In the genomic region with DNA sequence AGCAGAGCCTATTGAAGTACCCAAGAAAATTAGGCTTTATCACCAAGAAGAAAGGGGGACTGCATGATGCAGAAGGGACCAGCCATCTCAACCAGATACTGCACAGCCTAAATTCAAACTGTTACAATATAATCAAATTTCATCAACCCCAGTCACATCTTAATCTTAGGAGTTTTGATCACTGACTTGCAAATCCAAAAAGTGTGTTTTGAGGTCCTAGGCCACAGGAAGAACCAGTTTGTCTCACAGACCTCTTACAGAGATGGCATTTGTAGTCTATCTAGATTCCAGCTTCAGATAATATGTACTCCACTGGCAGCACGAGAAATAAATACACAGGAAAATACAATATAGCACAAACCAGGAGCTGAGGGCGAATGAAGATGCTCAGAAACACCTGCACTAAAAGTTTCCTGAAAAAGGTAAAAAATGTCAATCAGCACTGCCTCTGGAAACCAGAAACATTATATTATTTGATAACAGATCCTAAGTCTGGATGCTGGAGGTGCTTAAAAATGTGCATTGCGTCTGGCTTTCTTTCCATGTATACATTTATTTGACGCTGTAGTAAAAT, we compare ENCODE assay signal across 8 cellular contexts. TPM values are rescaled to one million over a fixed set of nuclear protein-coding genes. Genes with fewer than 3 reads are reported as not detected.
DNase-seq lines count a peak whose midpoint lies in the region; ATAC-seq, FAIRE-seq and TF ChIP-seq lines count a peak whose summit lies in the region.

No MANE protein-coding gene starts in this region.

- no peaks in the 10 kb centered on the region for H4K20me1 ChIP-seq in IMR-90 (ENCODE audit: insufficient read depth, low read length)
- H4K20me1 ChIP-seq in K562 (replicated peaks; ENCODE audit: control insufficient read depth, insufficient read depth, low read length): no peaks in the 10 kb centered on the region
- no peaks in the 10 kb centered on the region for H4K20me1 ChIP-seq in GM23338 (replicated peaks; ENCODE audit: insufficient read depth)

- dilution Hi-C loops in IMR-90 (cut with HindIII; ENCODE audit: low sequenced_read_pairs, unreplicated experiment): no loop called here

- H2AK9ac ChIP-seq in IMR-90 (replicated peaks; ENCODE audit: low read depth, low read length, poor library complexity): no peak overlapping the region

- DNase-seq in A549 (ENCODE audit: low read depth in 1 of 2, low spot score in 1 of 2) (no peak), IMR-90 (no peak), K562 (ENCODE audit: extremely low read depth in 1 of 4, low spot score in 3 of 4) (no peak), iPS-NIHi11 (ENCODE audit: low spot score) (no peak), epidermal melanocyte (ENCODE audit: insufficient read length, low spot score) (no peak), GM23338 (ENCODE audit: low spot score) (no peak), NOMO-1 treated with dmso at 0.1 percent for 144 hours (lab: John Stamatoyannopoulos, UW; ENCODE audit: unreplicated experiment) (no peak)

- no peak for TF ChIP-seq RAD21 in A549 (conservative IDR thresholded peaks at IDR 0.05 in 1 of 2, IDR thresholded peaks at IDR 0.05 in 1 of 2)
- TF ChIP-seq RAD21 in IMR-90 (IDR thresholded peaks at IDR 0.05; ENCODE audit: low read length): no peak
- TF ChIP-seq RAD21 in K562 (CRISPR knock-in tag; conservative IDR thresholded peaks at IDR 0.05 in 1 of 2, IDR thresholded peaks at IDR 0.05 in 1 of 2): no peak

- peak overlapping the region; percentile 57; the same call in 1 of the 2 replicates for H3K18ac ChIP-seq in IMR-90 (ENCODE audit: low read depth, low read length)

- no peak overlapping the region for H3K27ac Mint-ChIP-seq in GM23338

- no peak overlapping the region for H3K4me3 Mint-ChIP-seq in GM23338

- peaks cover 5% of the 10 kb centered on the region for H3K9me3 Mint-ChIP-seq in GM23338

- no peak for TF ChIP-seq EP300 in A549 (IDR thresholded peaks at IDR 0.05)
- TF ChIP-seq EP300 in K562 (IDR thresholded peaks at IDR 0.05; ENCODE audit: low read length): no peak

- H3K23ac ChIP-seq in IMR-90 (ENCODE audit: low read depth, low read length): peak overlapping the region; percentile 57; the same call in 1 of the 2 replicates

- peak overlapping the region; percentile 75 to 83 for H3K27ac ChIP-seq in A549
- peak overlapping the region; percentile 41; the same call in 1 of the 2 replicates for H3K27ac ChIP-seq in IMR-90 (ENCODE audit: insufficient read depth, low read length)
- peak overlapping the region; percentile 42; the same call in 2 of the 3 replicates for H3K27ac ChIP-seq in K562 (ENCODE audit: extremely low read depth, low read depth, low read length)
- H3K27ac ChIP-seq in muscle layer of duodenum (ENCODE audit: low read length): peak overlapping the region; percentile 99
- no peak overlapping the region for H3K27ac ChIP-seq in GM23338 (ENCODE audit: low read depth)

- peak overlapping the region; percentile 73 for H2BK5ac ChIP-seq in IMR-90 (ENCODE audit: low read depth, low read length, poor library complexity, severe bottlenecking)

- no TSS peak for BruUV-seq in IMR-90 (replicated peaks; lab: Mats Ljungman, UMichigan)
- no TSS peak for BruUV-seq in K562 (replicated peaks; lab: Mats Ljungman, UMichigan)

- H3K4me3 ChIP-seq in A549: peak overlapping the region; percentile 47
- H3K4me3 ChIP-seq in IMR-90 (ENCODE audit: insufficient read depth, low read depth, low read length): peak overlapping the region; percentile 99; the same call in 1 of the 2 replicates
- H3K4me3 ChIP-seq in K562: peak overlapping the region; percentile 22; the same call in 1 of the 2 replicates
- peak overlapping the region; percentile 84 to 98 for H3K4me3 ChIP-seq in muscle layer of duodenum (ENCODE audit: low read depth in 1 of 2, low read length in 2 of 2)
- no peak overlapping the region for H3K4me3 ChIP-seq in GM23338

- ATAC-seq in A549 (peak in 1 of 2 experiments; percentile 17; a peak in 1 of 6 replicates), IMR-90 (ENCODE audit: low read depth) (no peak), K562 (peak; percentile 6; the same call in 2 of the 3 replicates), GM23338 (no peak)

- no peaks in the 10 kb centered on the region for H3F3A ChIP-seq in GM23338 (replicated peaks; ENCODE audit: low read depth)

- H3K9ac ChIP-seq in IMR-90 (ENCODE audit: low read depth, low read length) (peak overlapping the region; percentile 69; the same call in 1 of the 2 replicates), K562 (ENCODE audit: insufficient read depth in 1 of 2, low read depth in 2 of 2, low read length in 2 of 2) (peak overlapping the region in 1 of 2 experiments; percentile 28; a peak in 2 of 4 replicates)

- peak overlapping the region; percentile 36; the same call in 1 of the 3 replicates for H2BK15ac ChIP-seq in IMR-90 (ENCODE audit: low read depth, low read length)

- no peak overlapping the region; the same call in 1 of the 2 replicates for H2AK5ac ChIP-seq in IMR-90 (ENCODE audit: low read depth, low read length)

- H3K4ac ChIP-seq in IMR-90 (ENCODE audit: low read depth, low read length): peak overlapping the region; percentile 5; the same call in 1 of the 2 replicates

- no peak for TF ChIP-seq POLR2A in A549 (IDR thresholded peaks at IDR 0.05; ENCODE audit: low read length)
- no peak for TF ChIP-seq POLR2A in IMR-90 (IDR thresholded peaks at IDR 0.05; ENCODE audit: low read depth, low read length)
- no peak for TF ChIP-seq POLR2A in K562 (conservative IDR thresholded peaks at IDR 0.05)

- peak overlapping the region; percentile 5; the same call in 1 of the 2 replicates for H3K56ac ChIP-seq in IMR-90 (ENCODE audit: extremely low read depth, insufficient read depth, low read length)

- H3K4me1 Mint-ChIP-seq in GM23338: no peaks in the 10 kb centered on the region

- H3K79me1 ChIP-seq in IMR-90 (ENCODE audit: low read depth in 1 of 2, low read length in 2 of 2): peaks cover 0 to 3% of the 10 kb centered on the region in 2 experiments; a peak in 1 of 4 replicates

- H3K9me1 ChIP-seq in IMR-90 (ENCODE audit: insufficient read depth, low read length) (peaks cover 2% of the 10 kb centered on the region; the same call in 1 of the 2 replicates), K562 (ENCODE audit: control insufficient read depth, insufficient read depth, low read length) (no peaks in the 10 kb centered on the region)

- peak overlapping the region; percentile 31; the same call in 1 of the 2 replicates for H2BK20ac ChIP-seq in IMR-90 (ENCODE audit: low read depth, low read length)

- peak overlapping the region; percentile 79 for H3K4me2 ChIP-seq in A549
- H3K4me2 ChIP-seq in IMR-90 (ENCODE audit: low read depth, low read length): peak overlapping the region; percentile 96
- peak overlapping the region; percentile 64 for H3K4me2 ChIP-seq in K562 (ENCODE audit: insufficient read depth, low read length)
- H3K4me2 ChIP-seq in GM23338: no peak overlapping the region

- no peaks in the 10 kb centered on the region for H3K27me3 Mint-ChIP-seq in GM23338 (ENCODE audit: insufficient read depth, low read depth, poor library complexity)

- H4K91ac ChIP-seq in IMR-90 (ENCODE audit: insufficient read depth, low read depth, low read length): peak overlapping the region; percentile 54

- no peak overlapping the region for H2AFZ ChIP-seq in IMR-90 (replicated peaks; ENCODE audit: low read length, poor library complexity)
- peak overlapping the region; percentile 88 for H2AFZ ChIP-seq in K562 (ENCODE audit: low read depth, low read length)
- H2AFZ ChIP-seq in GM23338: no peak overlapping the region

- H3K4me1 ChIP-seq in A549: peaks cover 11% of the 10 kb centered on the region; the same call in 1 of the 3 replicates
- peaks cover 3% of the 10 kb centered on the region for H3K4me1 ChIP-seq in IMR-90 (ENCODE audit: control insufficient read depth, insufficient read depth, low read length)
- H3K4me1 ChIP-seq in K562 (replicated peaks in 1 of 2; ENCODE audit: control insufficient read depth in 2 of 2, insufficient read depth in 2 of 2, low read length in 2 of 2): peaks cover 5 to 35% of the 10 kb centered on the region in 2 experiments; a peak in 3 of 5 replicates
- H3K4me1 ChIP-seq in muscle layer of duodenum (ENCODE audit: control insufficient read depth in 1 of 2, insufficient read depth in 2 of 2, low read length in 2 of 2): peaks cover 8 to 10% of the 10 kb centered on the region in 2 donors
- no peaks in the 10 kb centered on the region for H3K4me1 ChIP-seq in GM23338 (ENCODE audit: insufficient read depth)

- H3K9me3 ChIP-seq in A549: no peaks in the 10 kb centered on the region
- no peaks in the 10 kb centered on the region for H3K9me3 ChIP-seq in IMR-90 (ENCODE audit: control insufficient read depth, insufficient read depth, low read length)
- H3K9me3 ChIP-seq in K562 (replicated peaks; ENCODE audit: control insufficient read depth, insufficient read depth, low read depth, low read length): no peaks in the 10 kb centered on the region
- H3K9me3 ChIP-seq in muscle layer of duodenum (ENCODE audit: control insufficient read depth in 1 of 2, low read length in 2 of 2): no peaks in the 10 kb centered on the region

- no peaks in the 10 kb centered on the region for H3K79me2 ChIP-seq in K562 (ENCODE audit: control insufficient read depth, insufficient read depth, low read length)
- H3K79me2 ChIP-seq in GM23338 (replicated peaks; ENCODE audit: insufficient read depth): no peaks in the 10 kb centered on the region

- peaks cover 4% of the 10 kb centered on the region for H3K36me3 Mint-ChIP-seq in GM23338 (ENCODE audit: low read depth)

- CTCF ChIA-PET in A549 (lab: Yijun Ruan, JAX) (no interaction called here), IMR-90 (lab: Yijun Ruan, JAX) (no interaction called here), K562 (lab: Yijun Ruan, JAX; ENCODE audit: low intra/inter-chr PET ratio) (no interaction called here)

- H3K27me3 ChIP-seq in IMR-90 (ENCODE audit: control insufficient read depth, insufficient read depth, low read length): no peaks in the 10 kb centered on the region
- H3K27me3 ChIP-seq in K562 (ENCODE audit: control insufficient read depth in 2 of 2, insufficient read depth in 2 of 2, low read length in 2 of 2): no peaks in the 10 kb centered on the region
- H3K27me3 ChIP-seq in muscle layer of duodenum (ENCODE audit: low read depth, low read length): no peaks in the 10 kb centered on the region
- no peaks in the 10 kb centered on the region for H3K27me3 ChIP-seq in GM23338 (ENCODE audit: insufficient read depth)

- peak overlapping the region; percentile 82 for H3K14ac ChIP-seq in IMR-90 (replicated peaks; ENCODE audit: low read depth, low read length)

- peaks cover 2% of the 10 kb centered on the region; the same call in 1 of the 2 replicates for H3K36me3 ChIP-seq in IMR-90 (ENCODE audit: control insufficient read depth, insufficient read depth, low read length)
- H3K36me3 ChIP-seq in K562 (ENCODE audit: control insufficient read depth, insufficient read depth, low read length): no peaks in the 10 kb centered on the region
- peaks cover 0 to 5% of the 10 kb centered on the region in 2 donors for H3K36me3 ChIP-seq in muscle layer of duodenum (ENCODE audit: control insufficient read depth in 1 of 2, insufficient read depth in 2 of 2, low read length in 2 of 2)
- H3K36me3 ChIP-seq in GM23338 (ENCODE audit: insufficient read depth): no peaks in the 10 kb centered on the region

- intact Hi-C loops in IMR-90 (cut with micrococcal nuclease) (loop anchor here (1.0 kb wide), 1 partner anchor 41 kb away; no protein-coding TSS in a partner anchor), K562 (cut with micrococcal nuclease) (no loop called here)

- WGBS in A549 (ENCODE audit: missing lambda C conversion rate): 30% methylated on average over 4 of the region's 4 CpGs
- WGBS in IMR-90 (ENCODE audit: extremely low coverage in 2 of 2, insufficient read length in 1 of 2), 2 experiments: no CpG with 5 or more reads among the region's 4 CpGs
- 8% methylated on average over 4 of the region's 4 CpGs for WGBS in K562 (ENCODE audit: insufficient coverage, low coverage, missing lambda C conversion rate)

- H2BK120ac ChIP-seq in IMR-90 (ENCODE audit: low read depth, low read length): peak overlapping the region; percentile 83

- TF ChIP-seq CTCF in A549 (IDR thresholded peaks at IDR 0.05): no peak
- no peak for TF ChIP-seq CTCF in IMR-90 (conservative IDR thresholded peaks at IDR 0.05; ENCODE audit: low read depth, low read length)
- TF ChIP-seq CTCF in K562 (IDR thresholded peaks at IDR 0.05 in 2 of 3, conservative IDR thresholded peaks at IDR 0.05 in 1 of 3; ENCODE audit: insufficient read depth in 2 of 3, low read depth in 1 of 3, low read length in 3 of 3): no peak
- no peak for TF ChIP-seq CTCF in GM23338 (conservative IDR thresholded peaks at IDR 0.05; ENCODE audit: low read depth in 2 of 2)

- H3K9me2 ChIP-seq in GM23338 (ENCODE audit: insufficient read depth): peaks cover 4% of the 10 kb centered on the region; the same call in 1 of the 2 replicates

- H4K8ac ChIP-seq in IMR-90 (ENCODE audit: low read depth in 2 of 2, low read length in 2 of 2): peak overlapping the region; percentile 84 to 92

- H4K5ac ChIP-seq in IMR-90 (ENCODE audit: low read depth, low read length): peak overlapping the region; percentile 96

- no peak for FAIRE-seq in A549 (lab: Jason Lieb, UNC)
- no peak for FAIRE-seq in K562 (lab: Jason Lieb, UNC)

- POLR2A ChIA-PET in A549 (lab: Yijun Ruan, JAX) (no interaction called here), IMR-90 (lab: Charles Lee; ENCODE audit: unreplicated experiment) (no interaction called here), K562 (lab: Yijun Ruan, JAX) (interaction anchor here (0.7 to 1.4 kb wide), 3 partner anchors 8 to 233 kb away, joined by 3 read pairs; no protein-coding TSS in a partner anchor)

- in situ Hi-C loops in IMR-90 (cut with MboI; ENCODE audit: low sequenced_read_pairs) (no loop called here), K562 (cut with MboI) (no loop called here)

RNA-seq across cellular contexts. Expression of a gene that starts 0.7 kb away (rescaled TPM):
- polyA plus RNA-seq in A549 (2011; rRNA removed): 2.7 and 3.9 TPM in 2 replicates
- polyA plus RNA-seq in A549 (2012; cell fraction: cytosol; rRNA removed): 0.59 and 0.71 TPM in 2 replicates
- 2.4 TPM in 2 replicates for polyA plus RNA-seq in A549 (2012; cell fraction: nucleus; rRNA removed)
- polyA plus RNA-seq in A549 (2017; fragmentation: RNase III; extraction: RNeasy Plus Mini Kit Qiagen cat#74134 plus additional on column Dnase treatment): 1.5 to 1.9 TPM (median 1.6 TPM) in 3 replicates
- polyA minus RNA-seq in A549 (2011; rRNA and poly(A)+ RNA removed): 2.1 and 4.1 TPM in 2 replicates
- 14.4 and 15.8 TPM in 2 replicates for total RNA-seq in IMR-90 (2012; rRNA removed)
- 12.4 and 14.8 TPM in 2 replicates for polyA plus RNA-seq in IMR-90 (2012; rRNA removed)
- 6.3 and 10.8 TPM in 2 replicates for polyA plus RNA-seq in IMR-90 (2012; cell fraction: cytosol; rRNA removed)
- polyA plus RNA-seq in IMR-90 (2012; cell fraction: nucleus; rRNA removed; ENCODE audit: low replicate concordance): 13.9 and 51.5 TPM in 2 replicates
- 19.6 and 24.0 TPM in 2 replicates for total RNA-seq in K562 (2011; cell fraction: chromatin; rRNA removed; ENCODE audit: low replicate concordance)
- 4.6 and 4.8 TPM in 2 replicates for total RNA-seq in K562 (2011; cell fraction: nucleolus; rRNA removed)
- total RNA-seq in K562 (2011; cell fraction: nucleoplasm; rRNA removed): 16.4 and 24.1 TPM in 2 replicates
- 0.45 and 1.0 TPM in 2 replicates for total RNA-seq in K562 (2014; rRNA removed)
- 1.2 and 1.4 TPM in 2 replicates for total RNA-seq in K562 (2014; rRNA removed; fragmentation: Illumina TruSeq; extraction: Trizol)
- total RNA-seq in K562 (2015; rRNA removed; fragmentation: Illumina TruSeq; extraction: Trizol): 0.98 and 1.3 TPM in 2 replicates
- total RNA-seq in K562 (2021): 1.4 and 1.5 TPM in 2 replicates
- 3.5 and 7.6 TPM in 2 replicates for polyA plus RNA-seq in K562 (2011; rRNA removed)
- 0.51 and 1.6 TPM in 2 replicates for polyA plus RNA-seq in K562 (2011; cell fraction: cytosol; rRNA removed)
- polyA plus RNA-seq in K562 (2011; cell fraction: nucleus; rRNA removed): 24.8 and 44.0 TPM in 2 replicates
- 1.1 and 3.0 TPM in 2 replicates for polyA plus RNA-seq in K562 (2012)
- polyA plus RNA-seq in K562 (2014; fragmentation: Illumina TruSeq; extraction: Trizol): 0.71 and 1.00 TPM in 2 replicates
- under 1 TPM; 0.21 to 0.41 TPM for polyA plus RNA-seq in K562 (2014; fragmentation: Nextera tagmentation; extraction: Ambion mirVana)
- 1.1 and 1.3 TPM in 2 replicates for polyA plus RNA-seq in K562 (2014; rRNA removed)
- 5.6 and 15.4 TPM in 2 replicates for polyA minus RNA-seq in K562 (2011; rRNA and poly(A)+ RNA removed)
- polyA minus RNA-seq in K562 (2011; cell fraction: cytosol; rRNA and poly(A)+ RNA removed): 0.19 and 0.82 TPM in 2 replicates
- 3.4 and 18.0 TPM in 2 replicates for polyA minus RNA-seq in K562 (2011; cell fraction: nucleus; rRNA and poly(A)+ RNA removed)
- 1.5 and 5.6 TPM in 2 replicates for total RNA-seq in GM23338 (2014; rRNA removed; shearing (Covaris generic))
- 1.2 and 1.3 TPM in 2 replicates for polyA plus RNA-seq in GM23338 (2016; fragmentation: Nextera tagmentation; extraction: Ambion mirVana)

RNA-seq across cellular contexts. Expression of a gene that starts 18.1 kb away (rescaled TPM):
- polyA plus RNA-seq in A549 (2011; rRNA removed) (20.7 and 21.8 TPM in 2 replicates), A549 (2017; fragmentation: RNase III; extraction: RNeasy Plus Mini Kit Qiagen cat#74134 plus additional on column Dnase treatment) (19.2 to 20.3 TPM (median 19.3 TPM) in 3 replicates), IMR-90 (2012; rRNA removed) (37.9 and 40.2 TPM in 2 replicates), K562 (2011; rRNA removed) (18.9 and 23.2 TPM in 2 replicates), K562 (2014; fragmentation: Illumina TruSeq; extraction: Trizol) (19.4 and 22.1 TPM in 2 replicates), K562 (2014; fragmentation: Nextera tagmentation; extraction: Ambion mirVana) (10 to 100 TPM in 1 of 2 experiments, 1 to 10 TPM in 1; 7.0 to 16.4 TPM), K562 (2014; rRNA removed) (18.0 and 21.7 TPM in 2 replicates), GM23338 (2016; fragmentation: Nextera tagmentation; extraction: Ambion mirVana) (6.3 and 7.0 TPM in 2 replicates)
- polyA plus RNA-seq in A549 (2012; cell fraction: cytosol; rRNA removed): 13.4 and 14.2 TPM in 2 replicates
- polyA plus RNA-seq in A549 (2012; cell fraction: nucleus; rRNA removed): 23.8 and 26.1 TPM in 2 replicates
- polyA minus RNA-seq in A549 (2011; rRNA and poly(A)+ RNA removed): 15.0 and 16.7 TPM in 2 replicates
- total RNA-seq in IMR-90 (2012; rRNA removed) (11.4 and 13.6 TPM in 2 replicates), K562 (2014; rRNA removed) (6.7 and 6.8 TPM in 2 replicates), K562 (2014; rRNA removed; fragmentation: Illumina TruSeq; extraction: Trizol) (17.2 and 17.6 TPM in 2 replicates), K562 (2015; rRNA removed; fragmentation: Illumina TruSeq; extraction: Trizol) (15.9 and 16.2 TPM in 2 replicates), K562 (2021) (13.0 and 13.5 TPM in 2 replicates)
- polyA plus RNA-seq in IMR-90 (2012; cell fraction: cytosol; rRNA removed): 18.8 and 24.5 TPM in 2 replicates
- 44.0 and 69.0 TPM in 2 replicates for polyA plus RNA-seq in IMR-90 (2012; cell fraction: nucleus; rRNA removed; ENCODE audit: low replicate concordance)
- total RNA-seq in K562 (2011; cell fraction: chromatin; rRNA removed; ENCODE audit: low replicate concordance): 41.4 and 45.8 TPM in 2 replicates
- 30.1 and 32.4 TPM in 2 replicates for total RNA-seq in K562 (2011; cell fraction: nucleolus; rRNA removed)
- total RNA-seq in K562 (2011; cell fraction: nucleoplasm; rRNA removed): 28.4 and 29.5 TPM in 2 replicates
- 13.3 and 16.1 TPM in 2 replicates for polyA plus RNA-seq in K562 (2011; cell fraction: cytosol; rRNA removed)
- 33.9 and 39.5 TPM in 2 replicates for polyA plus RNA-seq in K562 (2011; cell fraction: nucleus; rRNA removed)
- 12.6 and 22.3 TPM in 2 replicates for polyA plus RNA-seq in K562 (2012)
- 22.7 and 32.0 TPM in 2 replicates for polyA minus RNA-seq in K562 (2011; rRNA and poly(A)+ RNA removed)
- 6.4 and 8.2 TPM in 2 replicates for polyA minus RNA-seq in K562 (2011; cell fraction: cytosol; rRNA and poly(A)+ RNA removed)
- polyA minus RNA-seq in K562 (2011; cell fraction: nucleus; rRNA and poly(A)+ RNA removed): 11.0 and 19.7 TPM in 2 replicates
- 6.5 and 7.0 TPM in 2 replicates for total RNA-seq in GM23338 (2014; rRNA removed; shearing (Covaris generic))

RNA-seq across cellular contexts. Expression of a gene that starts 37.6 kb away (rescaled TPM):
- polyA plus RNA-seq in A549 (2011; rRNA removed): 8.1 and 13.6 TPM in 2 replicates
- 2.5 and 3.1 TPM in 2 replicates for polyA plus RNA-seq in A549 (2012; cell fraction: cytosol; rRNA removed)
- 6.4 and 7.3 TPM in 2 replicates for polyA plus RNA-seq in A549 (2012; cell fraction: nucleus; rRNA removed)
- 3.8 to 5.5 TPM (median 4.0 TPM) in 3 replicates for polyA plus RNA-seq in A549 (2017; fragmentation: RNase III; extraction: RNeasy Plus Mini Kit Qiagen cat#74134 plus additional on column Dnase treatment)
- 12.6 and 15.8 TPM in 2 replicates for polyA minus RNA-seq in A549 (2011; rRNA and poly(A)+ RNA removed)
- 15.3 and 16.5 TPM in 2 replicates for total RNA-seq in IMR-90 (2012; rRNA removed)
- 9.8 and 14.4 TPM in 2 replicates for polyA plus RNA-seq in IMR-90 (2012; rRNA removed)
- polyA plus RNA-seq in IMR-90 (2012; cell fraction: cytosol; rRNA removed): 5.7 and 11.5 TPM in 2 replicates
- 23.3 and 47.1 TPM in 2 replicates for polyA plus RNA-seq in IMR-90 (2012; cell fraction: nucleus; rRNA removed; ENCODE audit: low replicate concordance)
- 27.1 and 31.9 TPM in 2 replicates for total RNA-seq in K562 (2011; cell fraction: chromatin; rRNA removed; ENCODE audit: low replicate concordance)
- 9.3 and 13.9 TPM in 2 replicates for total RNA-seq in K562 (2011; cell fraction: nucleolus; rRNA removed)
- 16.0 and 21.1 TPM in 2 replicates for total RNA-seq in K562 (2011; cell fraction: nucleoplasm; rRNA removed)
- 2.8 and 3.6 TPM in 2 replicates for total RNA-seq in K562 (2014; rRNA removed)
- total RNA-seq in K562 (2014; rRNA removed; fragmentation: Illumina TruSeq; extraction: Trizol): 4.3 and 4.7 TPM in 2 replicates
- 3.4 and 3.7 TPM in 2 replicates for total RNA-seq in K562 (2015; rRNA removed; fragmentation: Illumina TruSeq; extraction: Trizol)
- 3.9 and 4.2 TPM in 2 replicates for total RNA-seq in K562 (2021)
- 8.5 and 11.2 TPM in 2 replicates for polyA plus RNA-seq in K562 (2011; rRNA removed)
- polyA plus RNA-seq in K562 (2011; cell fraction: cytosol; rRNA removed): 2.8 and 4.4 TPM in 2 replicates
- polyA plus RNA-seq in K562 (2011; cell fraction: nucleus; rRNA removed): 26.6 and 31.8 TPM in 2 replicates
- polyA plus RNA-seq in K562 (2012): 3.9 and 10.6 TPM in 2 replicates
- polyA plus RNA-seq in K562 (2014; fragmentation: Illumina TruSeq; extraction: Trizol): 4.2 and 4.7 TPM in 2 replicates
- 1 to 10 TPM in 1 of 2 experiments, under 1 TPM in 1; 0.84 to 2.5 TPM for polyA plus RNA-seq in K562 (2014; fragmentation: Nextera tagmentation; extraction: Ambion mirVana)
- polyA plus RNA-seq in K562 (2014; rRNA removed): 4.0 and 4.1 TPM in 2 replicates
- polyA minus RNA-seq in K562 (2011; rRNA and poly(A)+ RNA removed): 9.1 and 10.0 TPM in 2 replicates
- 1.5 and 3.4 TPM in 2 replicates for polyA minus RNA-seq in K562 (2011; cell fraction: cytosol; rRNA and poly(A)+ RNA removed)
- polyA minus RNA-seq in K562 (2011; cell fraction: nucleus; rRNA and poly(A)+ RNA removed): 6.9 and 12.1 TPM in 2 replicates
- total RNA-seq in GM23338 (2014; rRNA removed; shearing (Covaris generic)): 4.0 and 4.3 TPM in 2 replicates
- 1.7 and 2.4 TPM in 2 replicates for polyA plus RNA-seq in GM23338 (2016; fragmentation: Nextera tagmentation; extraction: Ambion mirVana)

RNA-seq across cellular contexts. Expression of a gene that starts 56.7 kb away (rescaled TPM):
- polyA plus RNA-seq in A549 (2011; rRNA removed) (6.5 and 7.0 TPM in 2 replicates), A549 (2017; fragmentation: RNase III; extraction: RNeasy Plus Mini Kit Qiagen cat#74134 plus additional on column Dnase treatment) (6.7 to 9.5 TPM (median 7.5 TPM) in 3 replicates), IMR-90 (2012; rRNA removed) (9.8 and 15.2 TPM in 2 replicates), K562 (2011; rRNA removed) (15.5 and 17.1 TPM in 2 replicates), K562 (2014; fragmentation: Illumina TruSeq; extraction: Trizol) (9.1 and 9.3 TPM in 2 replicates), K562 (2014; fragmentation: Nextera tagmentation; extraction: Ambion mirVana) (10 to 100 TPM in 1 of 2 experiments, 1 to 10 TPM in 1; 8.4 to 11.7 TPM), K562 (2014; rRNA removed) (10.2 and 11.9 TPM in 2 replicates), GM23338 (2016; fragmentation: Nextera tagmentation; extraction: Ambion mirVana) (5.9 and 7.3 TPM in 2 replicates)
- 4.2 and 5.2 TPM in 2 replicates for polyA plus RNA-seq in A549 (2012; cell fraction: cytosol; rRNA removed)
- polyA plus RNA-seq in A549 (2012; cell fraction: nucleus; rRNA removed): 11.0 and 17.8 TPM in 2 replicates
- 12.2 and 13.0 TPM in 2 replicates for polyA minus RNA-seq in A549 (2011; rRNA and poly(A)+ RNA removed)
- total RNA-seq in IMR-90 (2012; rRNA removed) (10.6 and 12.5 TPM in 2 replicates), K562 (2014; rRNA removed) (5.9 and 8.1 TPM in 2 replicates), K562 (2014; rRNA removed; fragmentation: Illumina TruSeq; extraction: Trizol) (10.0 and 10.1 TPM in 2 replicates), K562 (2015; rRNA removed; fragmentation: Illumina TruSeq; extraction: Trizol) (7.9 and 8.6 TPM in 2 replicates), K562 (2021) (10.1 and 11.5 TPM in 2 replicates)
- 4.9 and 6.3 TPM in 2 replicates for polyA plus RNA-seq in IMR-90 (2012; cell fraction: cytosol; rRNA removed)
- polyA plus RNA-seq in IMR-90 (2012; cell fraction: nucleus; rRNA removed; ENCODE audit: low replicate concordance): 27.6 and 53.1 TPM in 2 replicates
- total RNA-seq in K562 (2011; cell fraction: chromatin; rRNA removed; ENCODE audit: low replicate concordance): 52.6 and 53.2 TPM in 2 replicates
- 31.5 and 32.4 TPM in 2 replicates for total RNA-seq in K562 (2011; cell fraction: nucleolus; rRNA removed)
- 41.5 and 49.2 TPM in 2 replicates for total RNA-seq in K562 (2011; cell fraction: nucleoplasm; rRNA removed)
- 11.3 and 11.6 TPM in 2 replicates for polyA plus RNA-seq in K562 (2011; cell fraction: cytosol; rRNA removed)
- 46.8 and 65.8 TPM in 2 replicates for polyA plus RNA-seq in K562 (2011; cell fraction: nucleus; rRNA removed)
- polyA plus RNA-seq in K562 (2012): 8.6 and 14.3 TPM in 2 replicates
- polyA minus RNA-seq in K562 (2011; rRNA and poly(A)+ RNA removed): 22.6 and 30.6 TPM in 2 replicates
- 6.9 and 8.7 TPM in 2 replicates for polyA minus RNA-seq in K562 (2011; cell fraction: cytosol; rRNA and poly(A)+ RNA removed)
- polyA minus RNA-seq in K562 (2011; cell fraction: nucleus; rRNA and poly(A)+ RNA removed): 23.0 and 33.8 TPM in 2 replicates
- total RNA-seq in GM23338 (2014; rRNA removed; shearing (Covaris generic)): 7.2 and 16.7 TPM in 2 replicates
